8 cellular contexts compared by ENCODE assay signal in genomic region chr16:71807905-71808592, GRCh38. TPM values are rescaled to one million over a fixed set of nuclear protein-coding genes. Genes with fewer than 3 reads are reported as not detected.
A peak's percentile ranks its signal among the peaks of the same experiment; 100 is the strongest.
DNase-seq lines count a peak whose midpoint lies in the region; ATAC-seq and TF ChIP-seq lines count a peak whose summit lies in the region.

No MANE protein-coding gene starts in this region.

- H3K9me3 ChIP-seq in naive thymus-derived CD4-positive, alpha-beta T cell (ENCODE audit: control insufficient read depth in 2 of 3, low read length in 3 of 3): no peaks in the 10 kb centered on the region
- H3K9me3 ChIP-seq in tibial artery: no peaks in the 10 kb centered on the region

- peaks cover 0 to 9% (median 5%) of the 10 kb centered on the region in 3 experiments for H3K36me3 ChIP-seq in naive thymus-derived CD4-positive, alpha-beta T cell (ENCODE audit: control insufficient read depth in 2 of 3, insufficient read depth in 3 of 3, low read length in 3 of 3)
- H3K36me3 ChIP-seq in tibial artery: peaks cover 0 to 4% (median 4%) of the 10 kb centered on the region in 3 donors

- H3K9me3 Mint-ChIP-seq in naive thymus-derived CD4-positive, alpha-beta T cell: peaks cover 0 to 5% (median 0%) of the 10 kb centered on the region in 11 donors

- ATAC-seq in GM19452 (IDR thresholded peaks at IDR 0.05; ENCODE audit: unreplicated experiment) (peak; percentile 34), HG03521 (IDR thresholded peaks at IDR 0.05; ENCODE audit: unreplicated experiment) (peak; percentile 28), esophagus mucosa (peak; percentile 49)
- ATAC-seq in activated CD4-positive, CD25-positive, alpha-beta regulatory T cell treated with anti-CD3 and anti-CD28 coated beads, Interleukin-2, amount 50 U/mL, for 24 hours: peak; percentile 50
- ATAC-seq in naive thymus-derived CD4-positive, alpha-beta T cell: peak; percentile 13

- H3K27ac Mint-ChIP-seq in naive thymus-derived CD4-positive, alpha-beta T cell: peak overlapping the region; percentile 98 to 100 (median 100)

- H3K27me3 ChIP-seq in naive thymus-derived CD4-positive, alpha-beta T cell (ENCODE audit: control insufficient read depth in 2 of 2, insufficient read depth in 2 of 2, low read length in 2 of 2): no peaks in the 10 kb centered on the region
- no peaks in the 10 kb centered on the region for H3K27me3 ChIP-seq in tibial artery

- peaks cover 0 to 2% (median 0%) of the 10 kb centered on the region in 5 donors for H3K27me3 Mint-ChIP-seq in naive thymus-derived CD4-positive, alpha-beta T cell

- in situ Hi-C loops in KBM-7 (cut with MboI; ENCODE audit: low pct_unique_long_range_greater_than_20kb, low sequenced_read_pairs): no loop called here

- peak overlapping the region; percentile 99 for H3K27ac ChIP-seq in naive thymus-derived CD4-positive, alpha-beta T cell (ENCODE audit: low read depth, low read length)
- peak overlapping the region; percentile 94 to 98 for H3K27ac ChIP-seq in tibial artery

- H3K4me1 ChIP-seq in naive thymus-derived CD4-positive, alpha-beta T cell (ENCODE audit: control insufficient read depth in 2 of 2, insufficient read depth in 2 of 2, low read length in 2 of 2): peaks cover 22 to 24% of the 10 kb centered on the region in 2 donors
- peaks cover 5 to 45% (median 22%) of the 10 kb centered on the region in 4 donors for H3K4me1 ChIP-seq in tibial artery

- POLR2A ChIA-PET in naive thymus-derived CD4-positive, alpha-beta T cell (lab: Charles Lee): interaction anchor here (0.8 to 7.7 kb wide), 17 partner anchors 12 to 286 kb away, joined by 3 to 144 read pairs (median 5); partner anchors contain the start of genes DHX38, IST1, TXNL4B and ZNF821

- peak overlapping the region; percentile 99 for H3K4me3 ChIP-seq in naive thymus-derived CD4-positive, alpha-beta T cell (ENCODE audit: low read length)
- peak overlapping the region; percentile 71 for H3K4me3 ChIP-seq in tibial artery

- intact Hi-C loops in naive thymus-derived CD4-positive, alpha-beta T cell (cut with micrococcal nuclease): loop anchor here (1.0 to 10.0 kb wide), 5 partner anchors 36 to 1519 kb away; partner anchors contain the start of genes AARS1 (in 1 of the 2) and ZNF23 (in 1 of the 2)
- intact Hi-C loops in tibial artery (cut with DNase I; ENCODE audit: low total_unique reads): loop anchor here (5.0 kb wide), 2 partner anchors 74 to 89 kb away; partner anchors contain the start of genes IST1 and ZNF821

- CTCF ChIA-PET in naive thymus-derived CD4-positive, alpha-beta T cell (lab: Charles Lee): interaction anchor here (0.9 to 4.0 kb wide), 3 partner anchors 73 to 97 kb away, joined by 3 to 21 read pairs (median 4); no protein-coding TSS in a partner anchor

- peaks cover 0 to 14% (median 0%) of the 10 kb centered on the region in 5 donors for H3K36me3 Mint-ChIP-seq in naive thymus-derived CD4-positive, alpha-beta T cell

- peak overlapping the region; percentile 86 to 99 (median 97) for H3K4me3 Mint-ChIP-seq in naive thymus-derived CD4-positive, alpha-beta T cell

- peaks cover 7 to 74% (median 42%) of the 10 kb centered on the region in 7 donors for H3K4me1 Mint-ChIP-seq in naive thymus-derived CD4-positive, alpha-beta T cell

- DNase-seq in CD1c-positive myeloid dendritic cell (ENCODE audit: extremely low spot score) (peak; percentile 47), tibial artery (peak in 1 of 2 donors; percentile 72), KBM-7 (no peak)
- no peak for DNase-seq in naive thymus-derived CD4-positive, alpha-beta T cell

- no peak for TF ChIP-seq CTCF in tibial artery (IDR thresholded peaks at IDR 0.05)

RNA-seq across cellular contexts. Expression of gene AP1G1, which starts 0.6 kb away (rescaled TPM):
- 74.9 TPM for total RNA-seq in esophagus mucosa
- 100 to 1,000 TPM in 2 of 5 experiments, 10 to 100 TPM in 3; 95.3 to 147 (median 100.0) TPM for total RNA-seq in naive thymus-derived CD4-positive, alpha-beta T cell
- polyA plus RNA-seq in naive thymus-derived CD4-positive, alpha-beta T cell: 10 to 100 TPM in 1 of 2 donors, 1 to 10 TPM in 1; 6.7 to 12.8 TPM

RNA-seq across cellular contexts. Expression of gene ATXN1L, which starts 37.7 kb away (rescaled TPM):
- total RNA-seq in esophagus mucosa: 12.5 TPM
- 10 to 100 TPM; 24.6 to 52.9 (median 30.7) TPM for total RNA-seq in naive thymus-derived CD4-positive, alpha-beta T cell
- polyA plus RNA-seq in naive thymus-derived CD4-positive, alpha-beta T cell: 10 to 100 TPM in 1 of 2 donors, 1 to 10 TPM in 1; 8.9 to 10.7 TPM
